Comparison of ENCODE assay signal across 17 cellular contexts in genomic region chr12:58961906-58962305, GRCh38. TPM values are rescaled to one million over a fixed set of nuclear protein-coding genes. Genes with fewer than 3 reads are reported as not detected.
"Had no signal": no experiment of that assay in that cellular context is flagged by ENCODE, and none has a peak within 500 bp of the region (broad histone marks: within the 10 kb centered on the region; RNA-seq: fewer than 3 reads in every experiment).

No MANE protein-coding gene starts in this region.

- H3K4me3 ChIP-seq: cardiac muscle cell, gastroesophageal sphincter, heart left ventricle, spleen, thoracic aorta, upper lobe of left lung had no signal

- DNase-seq: activated CD4-positive, alpha-beta memory T cell treated with anti-CD3 and anti-CD28 coated beads, Interleukin-2, amount 10 ng/mL, durations not matched to agents 7 days and 5 days; activated CD4-positive, alpha-beta T cell treated with anti-CD3 and anti-CD28 coated beads for 48 hours; activated CD8-positive, alpha-beta memory T cell treated with anti-CD3 and anti-CD28 coated beads, Interleukin-2, amount 10 ng/mL, durations not matched to agents 7 days and 5 days; activated naive CD4-positive, alpha-beta T cell; activated naive CD8-positive, alpha-beta T cell treated with anti-CD3 and anti-CD28 coated beads for 36 hours; amniotic stem cell; endodermal cell; heart left ventricle; kidney glomerular epithelial cell; mesendoderm; naive thymus-derived CD4-positive, alpha-beta T cell; spleen; stimulated activated naive B cell treated with anti-CD40 and anti-IgM and Interleukin-4, amounts not matched to agents 10 μg/mL and 1 μg/mL and 100 μg/mL, for 72 hours; upper lobe of left lung had no signal

RNA-seq across cellular contexts. Expression of gene LRIG3, which starts 41.6 kb away (rescaled TPM):
- total RNA-seq: activated naive CD8-positive, alpha-beta T cell treated with anti-CD3 and anti-CD28 coated beads for 36 hours had no signal
- polyA plus RNA-seq: naive thymus-derived CD4-positive, alpha-beta T cell had no signal
